Comparison of ENCODE assay signal across 7 cellular contexts in the genomic region with DNA sequence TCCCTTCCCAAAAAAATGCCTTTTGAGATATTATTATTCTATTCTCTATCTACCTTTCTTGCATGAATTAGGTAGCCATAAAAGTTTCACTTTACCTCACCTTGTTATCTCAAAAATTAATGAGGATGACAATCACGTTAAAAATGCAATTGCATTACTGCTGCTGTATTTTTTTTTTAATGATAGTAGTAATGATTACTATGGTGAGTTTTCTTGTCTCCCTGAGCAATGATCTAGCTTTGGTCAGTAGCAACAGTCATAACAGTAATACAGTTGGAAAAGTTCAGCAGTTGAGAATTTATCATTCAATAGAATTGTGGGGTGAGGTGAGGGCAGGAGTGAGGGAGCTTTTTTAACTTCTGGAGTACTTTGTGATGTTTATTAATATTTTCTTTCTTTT. TPM values are rescaled to one million over a fixed set of nuclear protein-coding genes. Genes with fewer than 3 reads are reported as not detected.
"Had no signal": no experiment of that assay in that cellular context is flagged by ENCODE, and none has a peak within 500 bp of the region (broad histone marks: within the 10 kb centered on the region; RNA-seq: fewer than 3 reads in every experiment).

TSS of gene EFCAB5 (plus strand) at position 301 of the 400 bp plus-strand sequence. CDS start 163 bp downstream, outside the sequence.

- H3K4me3 ChIP-seq: K562 had no signal

- H3K9me3 Mint-ChIP-seq: IgD-negative memory B cell had no signal

- FAIRE-seq: HepG2, HTR-8/SVneo, K562 had no signal

- H3K36me3 Mint-ChIP-seq: IgD-negative memory B cell had no signal

- H3K27ac ChIP-seq: HL-60 had no signal

- DNase-seq: IMR-90, KBM-7 had no signal

- H3K4me3 Mint-ChIP-seq: IgD-negative memory B cell had no signal

- H3K27me3 Mint-ChIP-seq: IgD-negative memory B cell had no signal

- ATAC-seq: HepG2, K562 had no signal

RNA-seq across cellular contexts. Expression of gene EFCAB5, which starts in this region (rescaled TPM):
- total RNA-seq: HepG2, IMR-90, K562 had no signal
- polyA plus RNA-seq: IgD-negative memory B cell had no signal
